Comparison of ENCODE assay signal across 22 cellular contexts in genomic region chr1:160149706-160150105, GRCh38.
DNase-seq lines count a peak whose midpoint lies in the region.
"Had no signal": no experiment of that assay in that cellular context is flagged by ENCODE, and none has a peak within 500 bp of the region (broad histone marks: within the 10 kb centered on the region; RNA-seq: fewer than 3 reads in every experiment).

No MANE protein-coding gene starts in this region.

- H3K9ac ChIP-seq in adipocyte (ENCODE audit: low read length), result peak overlapping the region; percentile 73
- no peak overlapping the region for H3K9ac ChIP-seq in subcutaneous abdominal adipose tissue (ENCODE audit: low read length in 5 of 5)

- H3K27me3 ChIP-seq in adipocyte (replicated peaks; ENCODE audit: control insufficient read depth, insufficient read depth, low read length), result no peaks in the 10 kb centered on the region
- H3K27me3 ChIP-seq in subcutaneous abdominal adipose tissue (ENCODE audit: control insufficient read depth in 5 of 5, insufficient read depth in 4 of 5, low read length in 5 of 5), result no peaks in the 10 kb centered on the region
- H3K27me3 ChIP-seq: spleen, thyroid gland had no signal

- H3K4me1 ChIP-seq in adipocyte (ENCODE audit: control insufficient read depth, insufficient read depth, low read length) (peaks cover 16% of the 10 kb centered on the region), subcutaneous abdominal adipose tissue (ENCODE audit: control insufficient read depth in 5 of 5, insufficient read depth in 5 of 5, low read length in 5 of 5) (peaks cover 0 to 11% (median 3%) of the 10 kb centered on the region in 5 donors)
- H3K4me1 ChIP-seq: lower lobe of right lung, thyroid gland had no signal

- peak overlapping the region; percentile 59 for H3K27ac ChIP-seq in subcutaneous abdominal adipose tissue (ENCODE audit: low read depth, low read length)
- H3K27ac ChIP-seq: lower lobe of right lung, spleen, thyroid gland had no signal

- H3K4me3 ChIP-seq in adipocyte (ENCODE audit: low read length) (peak overlapping the region; percentile 11), subcutaneous abdominal adipose tissue (ENCODE audit: low read depth in 1 of 5, low read length in 5 of 5) (no peak overlapping the region)
- H3K4me3 ChIP-seq: lower lobe of right lung, spleen, thyroid gland had no signal

- H3K9me3 ChIP-seq in adipocyte (ENCODE audit: control insufficient read depth, low read length), result no peaks in the 10 kb centered on the region
- H3K9me3 ChIP-seq in subcutaneous abdominal adipose tissue (ENCODE audit: control insufficient read depth in 5 of 5, low read length in 5 of 5), result no peaks in the 10 kb centered on the region
- H3K9me3 ChIP-seq: lower lobe of right lung, spleen, thyroid gland had no signal

- DNase-seq in GM03348 (ENCODE audit: low spot score) (peak; percentile 78), adipocyte (ENCODE audit: low read depth) (peak; percentile 91), fibroblast of peridontal ligament (ENCODE audit: extremely low read depth) (peak; percentile 90), SHP77 (lab: John Stamatoyannopoulos, UW) (no peak), NCI-H774 (lab: John Stamatoyannopoulos, UW) (no peak), activated gamma-delta T cell (lab: John Stamatoyannopoulos, UW) (no peak), GDM1 (lab: John Stamatoyannopoulos, UW) (no peak)
- DNase-seq: activated CD8-positive, alpha-beta T cell treated with anti-CD3 and anti-CD28 coated beads for 36 hours; activated naive CD8-positive, alpha-beta T cell treated with anti-CD3 and anti-CD28 coated beads, Interleukin-2, amount 50 U/mL, for 24 hours; CD4-positive, alpha-beta T cell; cerebellar nuclear complex; DMS53; immature natural killer cell; lower lobe of right lung; naive B cell; NCI-H1694 treated with DMSO at 0.1 percent for 48 hours; NCI-H510A treated with DMSO at 0.1 percent for 48 hours; SHP77 treated with DMSO at 0.1 percent for 48 hours; spleen; T-helper 2 cell; thyroid gland had no signal

- H3K36me3 ChIP-seq in adipocyte (ENCODE audit: control insufficient read depth, insufficient read depth, low read length, severe bottlenecking) (no peaks in the 10 kb centered on the region), subcutaneous abdominal adipose tissue (ENCODE audit: control insufficient read depth in 5 of 5, insufficient read depth in 5 of 5, low read length in 5 of 5) (no peaks in the 10 kb centered on the region)
- H3K36me3 ChIP-seq: lower lobe of right lung, spleen, thyroid gland had no signal

Comparison
In these comparisons a context has a peak if more than half of its experiments do, and no peak if none do; other contexts are left out.
1. DNase-seq: peak in GM03348 (single experiment), adipocyte (single experiment) and fibroblast of peridontal ligament (single experiment); none in SHP77 (0 of 2), NCI-H774 (single experiment), activated gamma-delta T cell (single experiment) and GDM1 (single experiment).